Comparison of ENCODE assay signal across 12 cellular contexts in the genomic region with DNA sequence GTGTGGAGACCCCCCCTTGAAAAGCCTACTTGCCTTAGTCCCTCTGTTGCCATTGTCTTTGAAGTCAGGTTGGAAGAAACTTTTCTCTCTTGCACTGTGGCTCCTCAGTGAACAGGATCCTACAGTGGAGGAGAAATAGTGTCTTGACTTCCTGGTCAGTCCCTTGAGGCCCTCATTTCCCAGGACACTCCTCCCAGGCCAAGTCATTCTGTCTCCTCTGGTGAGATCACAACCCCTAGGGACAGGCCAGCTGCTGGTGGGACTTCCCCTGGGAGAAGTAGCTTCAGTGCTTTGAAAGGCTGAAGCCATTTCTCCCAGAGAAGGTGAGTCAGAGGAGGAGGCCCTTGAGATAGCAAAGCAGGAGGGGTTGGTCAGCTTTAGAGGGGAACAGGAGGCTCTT. TPM values are rescaled to one million over a fixed set of nuclear protein-coding genes. Genes with fewer than 3 reads are reported as not detected.
DNase-seq lines count a peak whose midpoint lies in the region; ATAC-seq and TF ChIP-seq lines count a peak whose summit lies in the region.
"Had no signal": no experiment of that assay in that cellular context is flagged by ENCODE, and none has a peak within 500 bp of the region (broad histone marks: within the 10 kb centered on the region; RNA-seq: fewer than 3 reads in every experiment).

No MANE protein-coding gene starts in this region.

- H3K4me3 Mint-ChIP-seq in activated T-helper 17 cell treated with anti-CD3 and anti-CD28 coated beads, Interleukin-2, amount 50 U/mL, for 72 hours, result no peak overlapping the region
- H3K4me3 Mint-ChIP-seq: activated naive CD4-positive, alpha-beta T cell treated with anti-CD3 and anti-CD28 coated beads, Interleukin-2, amount 50 U/mL, for 24 hours had no signal

- H3K36me3 ChIP-seq in GM06990 (ENCODE audit: control insufficient read depth, insufficient read depth, low read length), result no peaks in the 10 kb centered on the region
- H3K36me3 ChIP-seq: HAP-1, thoracic aorta had no signal

- intact Hi-C loops in left ventricle myocardium superior (cut with micrococcal nuclease), result no loop called here

- no peaks in the 10 kb centered on the region for H3K4me1 Mint-ChIP-seq in activated T-helper 17 cell treated with anti-CD3 and anti-CD28 coated beads, Interleukin-2, amount 50 U/mL, for 72 hours
- H3K4me1 Mint-ChIP-seq: activated naive CD4-positive, alpha-beta T cell treated with anti-CD3 and anti-CD28 coated beads, Interleukin-2, amount 50 U/mL, for 24 hours had no signal

- no peak overlapping the region for H3K4me3 ChIP-seq in GM06990 (replicated peaks; ENCODE audit: low read depth, low read length)
- H3K4me3 ChIP-seq: HAP-1, thoracic aorta had no signal

- ATAC-seq in GM19463 (IDR thresholded peaks at IDR 0.05; ENCODE audit: unreplicated experiment) (peak; percentile 95), HG03039 (IDR thresholded peaks at IDR 0.05; ENCODE audit: unreplicated experiment) (peak; percentile 92), left ventricle myocardium superior (no peak)
- peak; percentile 44 for ATAC-seq in activated T-helper 17 cell treated with anti-CD3 and anti-CD28 coated beads, Interleukin-2, amount 50 U/mL, for 72 hours (replicated peaks)

- H3K27me3 Mint-ChIP-seq in activated T-helper 17 cell treated with anti-CD3 and anti-CD28 coated beads, Interleukin-2, amount 50 U/mL, for 72 hours, result peaks cover 21% of the 10 kb centered on the region

- no peaks in the 10 kb centered on the region for H3K27me3 ChIP-seq in GM06990 (replicated peaks; ENCODE audit: control insufficient read depth, insufficient read depth, low read length)

- no peak overlapping the region for H3K27ac Mint-ChIP-seq in activated T-helper 17 cell treated with anti-CD3 and anti-CD28 coated beads, Interleukin-2, amount 50 U/mL, for 72 hours
- H3K27ac Mint-ChIP-seq: activated naive CD4-positive, alpha-beta T cell treated with anti-CD3 and anti-CD28 coated beads, Interleukin-2, amount 50 U/mL, for 24 hours had no signal

- H3K36me3 Mint-ChIP-seq in activated T-helper 17 cell treated with anti-CD3 and anti-CD28 coated beads, Interleukin-2, amount 50 U/mL, for 72 hours (ENCODE audit: low read depth), result no peaks in the 10 kb centered on the region
- H3K36me3 Mint-ChIP-seq: activated naive CD4-positive, alpha-beta T cell treated with anti-CD3 and anti-CD28 coated beads, Interleukin-2, amount 50 U/mL, for 24 hours had no signal

- TF ChIP-seq CTCF in GM06990 (IDR thresholded peaks at IDR 0.05; ENCODE audit: insufficient read depth, low read length, poor library complexity, severe bottlenecking), result no peak

- DNase-seq in GM06990 (ENCODE audit: extremely low read depth, insufficient read length) (peak; percentile 19), NCI-H146 treated with DMSO at 0.1 percent for 48 hours (lab: John Stamatoyannopoulos, UW; ENCODE audit: unreplicated experiment) (no peak), left ventricle myocardium superior (no peak), T-helper 9 cell (no peak)
- DNase-seq in stimulated activated CD4-positive, alpha-beta T cell treated with anti-CD3 and anti-CD28 coated beads, Interleukin-4, amount 100 ng/mL, for 1 hour, result no peak

- no peaks in the 10 kb centered on the region for H3K9me3 Mint-ChIP-seq in activated T-helper 17 cell treated with anti-CD3 and anti-CD28 coated beads, Interleukin-2, amount 50 U/mL, for 72 hours
- H3K9me3 Mint-ChIP-seq: activated naive CD4-positive, alpha-beta T cell treated with anti-CD3 and anti-CD28 coated beads, Interleukin-2, amount 50 U/mL, for 24 hours had no signal

RNA-seq across cellular contexts. Expression of a gene that starts 10.1 kb away (rescaled TPM):
- total RNA-seq in activated T-helper 17 cell treated with anti-CD3 and anti-CD28 coated beads, Interleukin-2, amount 50 U/mL, for 72 hours, result not detected
- 0.15 TPM for total RNA-seq in left ventricle myocardium superior
- total RNA-seq: NCI-H460 had no signal
